Comparison of ENCODE assay signal across 8 cellular contexts in the genomic region with DNA sequence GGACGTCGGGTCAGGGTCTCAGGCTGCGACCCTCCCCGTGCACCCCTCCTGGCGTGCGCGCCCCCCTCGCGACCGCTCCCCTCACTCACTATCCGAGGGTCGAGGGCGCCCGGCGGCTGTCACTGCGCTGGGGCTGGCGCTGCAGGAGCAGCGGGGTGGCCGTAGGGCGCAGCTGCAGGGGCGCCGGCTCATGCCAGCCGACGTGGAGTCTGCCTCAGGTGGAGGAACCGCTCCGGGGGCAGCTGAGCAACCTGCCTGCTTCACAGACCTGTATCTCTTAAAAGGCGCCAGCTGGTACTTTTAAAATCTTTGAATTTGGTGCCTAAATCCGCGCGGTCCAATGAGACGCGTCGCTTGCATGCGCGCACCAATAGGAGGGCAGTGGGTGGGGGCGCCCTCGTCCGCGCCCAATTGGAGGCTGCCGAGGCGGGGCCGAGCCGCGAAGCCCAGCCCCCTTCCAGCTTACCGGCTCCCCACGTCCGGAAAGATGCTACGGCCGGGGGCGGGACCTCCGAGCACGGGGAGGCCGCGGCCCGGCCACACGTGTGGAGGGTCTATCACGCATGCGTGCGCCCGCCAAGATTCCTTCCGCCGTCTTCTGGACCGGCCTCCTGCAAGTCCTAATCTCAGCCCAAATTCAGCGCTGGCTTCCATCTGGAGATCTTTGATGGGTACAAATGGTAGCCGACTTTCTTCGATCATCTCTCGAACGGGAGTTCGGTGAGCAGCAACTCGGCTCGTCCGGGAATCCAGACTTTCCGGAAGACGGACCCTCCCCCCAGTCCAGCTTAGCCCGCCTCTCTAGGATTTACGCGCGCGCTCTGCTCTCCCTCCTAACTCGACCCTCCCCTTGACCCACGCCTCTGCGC.
DNase-seq lines count a peak whose midpoint lies in the region; ATAC-seq lines count a peak whose summit lies in the region.

A gene with protein sequence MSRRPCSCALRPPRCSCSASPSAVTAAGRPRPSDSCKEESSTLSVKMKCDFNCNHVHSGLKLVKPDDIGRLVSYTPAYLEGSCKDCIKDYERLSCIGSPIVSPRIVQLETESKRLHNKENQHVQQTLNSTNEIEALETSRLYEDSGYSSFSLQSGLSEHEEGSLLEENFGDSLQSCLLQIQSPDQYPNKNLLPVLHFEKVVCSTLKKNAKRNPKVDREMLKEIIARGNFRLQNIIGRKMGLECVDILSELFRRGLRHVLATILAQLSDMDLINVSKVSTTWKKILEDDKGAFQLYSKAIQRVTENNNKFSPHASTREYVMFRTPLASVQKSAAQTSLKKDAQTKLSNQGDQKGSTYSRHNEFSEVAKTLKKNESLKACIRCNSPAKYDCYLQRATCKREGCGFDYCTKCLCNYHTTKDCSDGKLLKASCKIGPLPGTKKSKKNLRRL (minus strand): TSS at position 274 of the 869 bp plus-strand sequence. CDS start 82 bp downstream, at position 192.

- peak within 1 kb of the TSS; percentile 64 to 97 (median 95); a peak in 21 of 22 replicates for H3K27ac ChIP-seq in BLaER1 treated with 17β-estradiol and CSF1 and Interleukin-3, amounts not matched to agents 10 nM and 100 nM

- H3K4me3 ChIP-seq in BLaER1 treated with 17β-estradiol and CSF1 and Interleukin-3, amounts not matched to agents 10 nM and 100 nM: peak within 1 kb of the TSS; percentile 89 to 100 (median 98)

- ATAC-seq in GM19351 (IDR thresholded peaks at IDR 0.05; ENCODE audit: unreplicated experiment) (peak; percentile 74), HG03521 (IDR thresholded peaks at IDR 0.05; ENCODE audit: unreplicated experiment) (peak; percentile 83)

- peaks cover 0 to 53% (median 32%) of the 10 kb centered on the region in 11 experiments; a peak in 15 of 22 replicates for H3K36me3 ChIP-seq in BLaER1 treated with 17β-estradiol and CSF1 and Interleukin-3, amounts not matched to agents 10 nM and 100 nM

- H3K4me1 ChIP-seq in BLaER1 treated with 17β-estradiol and CSF1 and Interleukin-3, amounts not matched to agents 10 nM and 100 nM: peaks cover 43 to 57% (median 50%) of the 10 kb centered on the region in 10 experiments

- DNase-seq in NCI-H748 (lab: John Stamatoyannopoulos, UW; ENCODE audit: unreplicated experiment) (peak; percentile 99), dedifferentiated amniotic fluid mesenchymal stem cell (ENCODE audit: extremely low spot score) (peak; percentile 94), left kidney (ENCODE audit: low read depth, low spot score) (peak; percentile 99)
- peak; percentile 95 for DNase-seq in activated CD4-positive, alpha-beta T cell treated with anti-CD3 and anti-CD28 coated beads, Interleukin-2, amount 50 U/mL, for 1 hour
- DNase-seq in stimulated activated CD4-positive, alpha-beta T cell treated with anti-CD3 and anti-CD28 coated beads, Interleukin-2, amount 100 ng/mL, for 24 hours: peak; percentile 97 to 98

- no peaks in the 10 kb centered on the region for H3K9me3 ChIP-seq in BLaER1 treated with 17β-estradiol and CSF1 and Interleukin-3, amounts not matched to agents 10 nM and 100 nM (replicated peaks in 1 of 11)

- H4K20me1 ChIP-seq in BLaER1 treated with 17β-estradiol and CSF1 and Interleukin-3, amounts not matched to agents 10 nM and 100 nM: peaks cover 16 to 70% (median 48%) of the 10 kb centered on the region in 11 experiments

- H3K9ac ChIP-seq in BLaER1 treated with 17β-estradiol and CSF1 and Interleukin-3, amounts not matched to agents 10 nM and 100 nM: peak within 1 kb of the TSS; percentile 78 to 96 (median 91)

- H3K27me3 ChIP-seq in BLaER1 treated with 17β-estradiol and CSF1 and Interleukin-3, amounts not matched to agents 10 nM and 100 nM: no peaks in the 10 kb centered on the region

- H3K4me2 ChIP-seq in BLaER1 treated with 17β-estradiol and CSF1 and Interleukin-3, amounts not matched to agents 10 nM and 100 nM: peak within 1 kb of the TSS; percentile 85 to 98 (median 95)

Comparison
In these comparisons a context has a peak if more than half of its experiments do, and no peak if none do; other contexts are left out.
1. Peak in every context shown above with its lines: DNase-seq, ATAC-seq, H3K4me3 ChIP-seq and H3K27ac ChIP-seq.